19 cellular contexts compared by ENCODE assay signal in genomic region chr16:31286421-31287032, GRCh38. TPM values are rescaled to one million over a fixed set of nuclear protein-coding genes. Genes with fewer than 3 reads are reported as not detected.
A peak's percentile ranks its signal among the peaks of the same experiment; 100 is the strongest.
DNase-seq lines count a peak whose midpoint lies in the region; ATAC-seq, FAIRE-seq and TF ChIP-seq lines count a peak whose summit lies in the region.
"Had no signal": no experiment of that assay in that cellular context is flagged by ENCODE, and none has a peak within 500 bp of the region (broad histone marks: within the 10 kb centered on the region; RNA-seq: fewer than 3 reads in every experiment).

No MANE protein-coding gene starts in this region.

- no peaks in the 10 kb centered on the region for H3K9me3 Mint-ChIP-seq in effector memory CD8-positive, alpha-beta T cell

- no peaks in the 10 kb centered on the region for H3K79me2 ChIP-seq in Karpas-422 (ENCODE audit: low read length)

- no peak for DNase-seq in effector memory CD8-positive, alpha-beta T cell
- DNase-seq in kidney (no peak), Karpas-422 (no peak), dermis blood vessel endothelial cell (no peak)
- DNase-seq: activated naive CD4-positive, alpha-beta T cell treated with anti-CD3 and anti-CD28 coated beads for 36 hours; colonic mucosa; DMS 273 treated with DMSO at 0.1 percent for 48 hours; MG63; NCI-H187 treated with DMSO at 0.1 percent for 48 hours; NCI-H446 treated with DMSO at 0.1 percent for 48 hours; psoas muscle; stimulated activated naive B cell treated with anti-CD40 and anti-IgM and Interleukin-4, amounts not matched to agents 10 μg/mL and 1 μg/mL and 100 μg/mL, for 72 hours had no signal

- H3K4me3 Mint-ChIP-seq in effector memory CD8-positive, alpha-beta T cell: peak overlapping the region; percentile 24 to 41
- H3K4me3 Mint-ChIP-seq: activated naive CD4-positive, alpha-beta T cell treated with anti-CD3 and anti-CD28 coated beads for 36 hours; stimulated activated naive B cell treated with anti-CD40 and anti-IgM and Interleukin-4, amounts not matched to agents 10 μg/mL and 1 μg/mL and 100 μg/mL, for 72 hours; type B pancreatic cell had no signal

- no peak overlapping the region for H3K27ac ChIP-seq in kidney (ENCODE audit: low read depth in 2 of 2, low read length in 2 of 2)
- no peak overlapping the region for H3K27ac ChIP-seq in Karpas-422 (ENCODE audit: low read length)
- H3K27ac ChIP-seq: BLaER1, colonic mucosa, gastroesophageal sphincter, psoas muscle had no signal

- intact Hi-C loops in kidney (cut with DNase I): no loop called here

- no peaks in the 10 kb centered on the region for H3K27me3 ChIP-seq in Karpas-422 (ENCODE audit: low read length)
- H3K27me3 ChIP-seq: BLaER1, colonic mucosa had no signal

- H3K4me3 ChIP-seq in kidney (ENCODE audit: low read length in 2 of 2) (no peak overlapping the region), Karpas-422 (ENCODE audit: low read length) (no peak overlapping the region)
- H3K4me3 ChIP-seq: BLaER1, colonic mucosa, gastroesophageal sphincter, MG63, psoas muscle had no signal

- H3K4me1 ChIP-seq in kidney (ENCODE audit: control insufficient read depth in 1 of 2, insufficient read depth in 1 of 2, low read depth in 1 of 2, low read length in 2 of 2) (no peaks in the 10 kb centered on the region), Karpas-422 (ENCODE audit: low read length) (peaks cover 8% of the 10 kb centered on the region)
- H3K4me1 ChIP-seq: BLaER1, colonic mucosa, gastroesophageal sphincter, psoas muscle had no signal

- H2AFZ ChIP-seq in Karpas-422 (ENCODE audit: low read length): no peak overlapping the region

- H3K4me1 Mint-ChIP-seq in effector memory CD8-positive, alpha-beta T cell (ENCODE audit: low read depth in 2 of 2): peaks cover 21 to 31% of the 10 kb centered on the region in 2 donors

- no peak for TF ChIP-seq CTCF in kidney (IDR thresholded peaks at IDR 0.05; ENCODE audit: borderline replicate concordance, extremely low read depth, insufficient read depth)

- H3K9me3 ChIP-seq in kidney (ENCODE audit: control insufficient read depth in 1 of 2, low read length in 2 of 2): peaks cover 0 to 2% of the 10 kb centered on the region in 2 donors
- no peaks in the 10 kb centered on the region for H3K9me3 ChIP-seq in Karpas-422 (ENCODE audit: low read length)
- H3K9me3 ChIP-seq: colonic mucosa had no signal

- H3K9ac ChIP-seq in kidney (ENCODE audit: low read length in 2 of 2): no peak overlapping the region
- no peak overlapping the region for H3K9ac ChIP-seq in Karpas-422 (ENCODE audit: low read length)
- H3K9ac ChIP-seq: BLaER1 had no signal

- ATAC-seq in GM18520 (IDR thresholded peaks at IDR 0.05; ENCODE audit: unreplicated experiment) (peak; percentile 84), GM21381 (IDR thresholded peaks at IDR 0.05; ENCODE audit: unreplicated experiment) (peak; percentile 54), HG03045 (IDR thresholded peaks at IDR 0.05; ENCODE audit: unreplicated experiment) (peak; percentile 74)
- peak; percentile 19 for ATAC-seq in effector memory CD8-positive, alpha-beta T cell (replicated peaks)
- ATAC-seq: gastroesophageal sphincter, psoas muscle had no signal

- no peaks in the 10 kb centered on the region for H3K36me3 ChIP-seq in kidney (ENCODE audit: control insufficient read depth in 1 of 2, insufficient read depth in 2 of 2, low read length in 2 of 2)
- no peaks in the 10 kb centered on the region for H3K36me3 ChIP-seq in Karpas-422 (ENCODE audit: insufficient read depth, low read length)
- H3K36me3 ChIP-seq: BLaER1, colonic mucosa, gastroesophageal sphincter, MG63 had no signal

- peaks cover 0 to 15% of the 10 kb centered on the region in 2 donors for H3K27me3 Mint-ChIP-seq in effector memory CD8-positive, alpha-beta T cell

- no peak overlapping the region for H3K4me2 ChIP-seq in Karpas-422 (ENCODE audit: low read depth, low read length, poor library complexity, severe bottlenecking)
- H3K4me2 ChIP-seq: BLaER1 had no signal

- peak overlapping the region; percentile 7 to 65 for H3K27ac Mint-ChIP-seq in effector memory CD8-positive, alpha-beta T cell
- H3K27ac Mint-ChIP-seq: activated naive CD4-positive, alpha-beta T cell treated with anti-CD3 and anti-CD28 coated beads for 36 hours; stimulated activated naive B cell treated with anti-CD40 and anti-IgM and Interleukin-4, amounts not matched to agents 10 μg/mL and 1 μg/mL and 100 μg/mL, for 72 hours; type B pancreatic cell had no signal

- no peaks in the 10 kb centered on the region for H4K20me1 ChIP-seq in Karpas-422 (ENCODE audit: insufficient read depth, low read depth, low read length)
- H4K20me1 ChIP-seq: BLaER1 had no signal

- peaks cover 4% of the 10 kb centered on the region for H3K36me3 Mint-ChIP-seq in effector memory CD8-positive, alpha-beta T cell (ENCODE audit: insufficient read depth)
- H3K36me3 Mint-ChIP-seq: type B pancreatic cell had no signal

- no peak for FAIRE-seq in kidney (lab: Jason Lieb, UNC)
- FAIRE-seq: astrocyte had no signal

- H3K9me2 ChIP-seq in Karpas-422 (replicated peaks; ENCODE audit: insufficient read depth, low read length): no peaks in the 10 kb centered on the region

RNA-seq across cellular contexts. Expression of gene ITGAM, which starts 26.8 kb away (rescaled TPM):
- total RNA-seq in kidney (18.9 TPM), dermis blood vessel endothelial cell (0.34 TPM in 1 of 2 replicates, not detected in the other)
- 1.2 TPM for polyA plus RNA-seq in kidney (ENCODE audit: insufficient read depth, low read depth, low replicate concordance)
- not detected in 2 replicates for total RNA-seq in Karpas-422 (2014; rRNA removed; shearing (Covaris generic); ENCODE audit: low replicate concordance)

Comparison
In these comparisons a context has a peak if more than half of its experiments do, and no peak if none do; other contexts are left out.
1. ATAC-seq: peak in every context shown above with its lines; median percentile 84 in GM18520; 74 in HG03045; 54 in GM21381; 19 in effector memory CD8-positive, alpha-beta T cell.
2. RNA of gene ITGAM, which starts 26.8 kb away (total RNA-seq): 18.9 TPM in kidney (single experiment); 0.34 TPM in dermis blood vessel endothelial cell and not detected in Karpas-422; every median in the first group is over 10 times any median in the second.